ENCODE assay signal across 9 cellular contexts in the genomic region with DNA sequence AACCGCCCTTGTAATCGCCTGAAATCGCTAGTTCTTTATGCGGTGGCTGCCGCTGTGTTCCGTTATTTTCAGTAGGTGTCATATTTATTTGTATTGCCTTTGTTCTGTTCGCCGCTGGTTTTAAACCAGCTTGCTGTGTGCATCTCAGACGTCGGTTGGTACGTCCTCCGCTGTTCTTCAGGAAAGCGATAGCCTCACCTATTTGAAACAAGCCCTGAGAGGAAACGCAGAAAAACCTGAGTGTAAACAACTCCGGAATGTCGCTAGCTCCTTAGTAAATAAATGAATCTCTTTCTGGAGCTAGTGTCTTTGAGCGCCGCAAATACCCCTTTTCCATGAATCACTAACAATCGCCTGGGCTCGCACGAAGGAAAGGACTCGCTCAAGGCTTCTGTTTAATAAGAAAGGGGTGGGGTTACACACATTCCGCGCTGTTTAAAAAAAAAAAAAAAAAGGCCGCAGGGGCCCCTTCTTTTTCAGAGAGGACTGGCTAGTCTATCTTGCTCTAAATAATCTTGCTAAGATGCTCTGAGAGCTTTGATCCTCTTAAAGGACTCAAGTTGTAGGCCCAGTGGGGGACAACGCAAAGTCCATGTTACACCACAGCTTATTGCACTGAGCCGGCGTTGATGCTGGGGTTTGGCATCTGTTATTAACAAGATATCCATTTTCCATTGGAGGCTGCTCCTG. TPM values are rescaled to one million over a fixed set of nuclear protein-coding genes. Genes with fewer than 3 reads are reported as not detected.
A peak's percentile ranks its signal among the peaks of the same experiment; 100 is the strongest.
DNase-seq lines count a peak whose midpoint lies in the region; ATAC-seq and TF ChIP-seq lines count a peak whose summit lies in the region.
"Had no signal": no experiment of that assay in that cellular context is flagged by ENCODE, and none has a peak within 500 bp of the region (broad histone marks: within the 10 kb centered on the region; RNA-seq: fewer than 3 reads in every experiment).

No MANE protein-coding gene starts in this region.

- no peak overlapping the region for H3K27ac ChIP-seq in GM23338 (ENCODE audit: low read depth)

- CTCF ChIA-PET in Caco-2 (lab: Charles Lee) = interaction anchor here (0.7 to 1.3 kb wide), 2 partner anchors 252 to 322 kb away, joined by 3 read pairs; no protein-coding TSS in a partner anchor

- no peaks in the 10 kb centered on the region for H3K79me2 ChIP-seq in GM23338 (replicated peaks; ENCODE audit: insufficient read depth)

- no peak overlapping the region for H3K4me3 Mint-ChIP-seq in GM23338
- H3K4me3 Mint-ChIP-seq in T-helper 17 cell = peak overlapping the region; percentile 68
- no peak overlapping the region for H3K4me3 Mint-ChIP-seq in Caco-2 (ENCODE audit: unreplicated experiment)

- peaks cover 5% of the 10 kb centered on the region; the same call in 1 of the 3 replicates for H3K9me3 Mint-ChIP-seq in GM23338
- no peaks in the 10 kb centered on the region for H3K9me3 Mint-ChIP-seq in Caco-2 (ENCODE audit: unreplicated experiment)

- H4K20me1 ChIP-seq in GM23338 (replicated peaks; ENCODE audit: insufficient read depth) = peaks cover 55% of the 10 kb centered on the region

- no peaks in the 10 kb centered on the region; the same call in 2 of the 3 replicates for H3K36me3 Mint-ChIP-seq in GM23338 (ENCODE audit: low read depth)
- H3K36me3 Mint-ChIP-seq in T-helper 17 cell (ENCODE audit: low read depth) = peaks cover 7% of the 10 kb centered on the region
- no peaks in the 10 kb centered on the region for H3K36me3 Mint-ChIP-seq in Caco-2 (ENCODE audit: insufficient read depth, unreplicated experiment)

- no TSS peak for BruUV-seq in Caco-2 (replicated peaks; lab: Mats Ljungman, UMichigan)

- peaks cover 95% of the 10 kb centered on the region for H3K27me3 Mint-ChIP-seq in GM23338 (ENCODE audit: insufficient read depth, low read depth, poor library complexity)
- peaks cover 76% of the 10 kb centered on the region for H3K27me3 Mint-ChIP-seq in T-helper 17 cell
- peaks cover 60% of the 10 kb centered on the region for H3K27me3 Mint-ChIP-seq in Caco-2 (ENCODE audit: insufficient read depth, unreplicated experiment)

- H3K36me3 ChIP-seq in GM23338 (ENCODE audit: insufficient read depth) (no peaks in the 10 kb centered on the region), skeletal muscle satellite cell (ENCODE audit: insufficient read depth, low read length) (no peaks in the 10 kb centered on the region), Caco-2 (ENCODE audit: control insufficient read depth, insufficient read depth, low read length) (no peaks in the 10 kb centered on the region), BE2C (no peaks in the 10 kb centered on the region)

- H3F3A ChIP-seq in GM23338 (replicated peaks; ENCODE audit: low read depth) = peaks cover 61% of the 10 kb centered on the region

- no peak for DNase-seq in GM23338 (ENCODE audit: low spot score)
- no peak for DNase-seq in T-helper 17 cell
- DNase-seq in epithelial cell of proximal tubule (ENCODE audit: low read depth) = no peak
- DNase-seq in Caco-2 = no peak
- DNase-seq in BE2C = no peak
- DNase-seq: NCI-H510A treated with DMSO at 0.1 percent for 48 hours had no signal

- H3K4me3 ChIP-seq in GM23338 = no peak overlapping the region
- H3K4me3 ChIP-seq in epithelial cell of proximal tubule (ENCODE audit: low read depth, low read length) = peak overlapping the region; percentile 63
- H3K4me3 ChIP-seq in skeletal muscle satellite cell (ENCODE audit: low read length) = peak overlapping the region; percentile 64
- H3K4me3 ChIP-seq in Caco-2 (ENCODE audit: low read depth, low read length) = no peak overlapping the region
- no peak overlapping the region for H3K4me3 ChIP-seq in BE2C (ENCODE audit: low read depth, low read length)

- TF ChIP-seq CTCF in GM23338 (conservative IDR thresholded peaks at IDR 0.05; ENCODE audit: low read depth in 2 of 2) = no peak
- no peak for TF ChIP-seq CTCF in epithelial cell of proximal tubule (conservative IDR thresholded peaks at IDR 0.05; ENCODE audit: low read depth, low read length)
- no peak for TF ChIP-seq CTCF in Caco-2 (IDR thresholded peaks at IDR 0.05; ENCODE audit: insufficient read depth in 1 of 2, low read depth in 1 of 2, low read length in 1 of 2, severe bottlenecking in 1 of 2, unreplicated experiment in 1 of 2)
- TF ChIP-seq CTCF in BE2C (IDR thresholded peaks at IDR 0.05; ENCODE audit: low read depth, low read length) = no peak

- H2AFZ ChIP-seq in GM23338 = no peak overlapping the region

- intact Hi-C loops in Caco-2 (cut with micrococcal nuclease; ENCODE audit: unreplicated experiment) = no loop called here

- no peaks in the 10 kb centered on the region for H3K9me3 ChIP-seq in T-helper 17 cell (ENCODE audit: control insufficient read depth, low read length, poor library complexity, severe bottlenecking)
- H3K9me3 ChIP-seq in skeletal muscle satellite cell (replicated peaks; ENCODE audit: low read length) = no peaks in the 10 kb centered on the region
- H3K9me3 ChIP-seq in Caco-2 = no peaks in the 10 kb centered on the region
- H3K9me3 ChIP-seq in BE2C = no peaks in the 10 kb centered on the region

- peak overlapping the region; percentile 65 for H3K9ac ChIP-seq in skeletal muscle satellite cell (ENCODE audit: low read depth, low read length)

- no peak for ATAC-seq in GM23338
- no peak for ATAC-seq in T-helper 17 cell
- ATAC-seq in HG03108 (IDR thresholded peaks at IDR 0.05; ENCODE audit: unreplicated experiment) = no peak
- no peak for ATAC-seq in HG02970 (IDR thresholded peaks at IDR 0.05; ENCODE audit: low FRiP score, unreplicated experiment)

- H3K9me2 ChIP-seq in GM23338 (ENCODE audit: insufficient read depth) = no peaks in the 10 kb centered on the region

- H3K27me3 ChIP-seq in GM23338 (ENCODE audit: insufficient read depth) (peaks cover 100% of the 10 kb centered on the region), skeletal muscle satellite cell (ENCODE audit: control insufficient read depth, insufficient read depth, low read length) (peaks cover 13% of the 10 kb centered on the region), Caco-2 (replicated peaks; ENCODE audit: control insufficient read depth, insufficient read depth, low read length) (peaks cover 17% of the 10 kb centered on the region), BE2C (no peaks in the 10 kb centered on the region)

- H3K27ac Mint-ChIP-seq in GM23338 = no peak overlapping the region
- H3K27ac Mint-ChIP-seq in T-helper 17 cell = peak overlapping the region; percentile 89
- no peak overlapping the region for H3K27ac Mint-ChIP-seq in Caco-2 (ENCODE audit: unreplicated experiment)

- POLR2A ChIA-PET in Caco-2 (lab: Charles Lee) = no interaction called here

- 0 out of 2 replicates have a peak overlapping the region, but pooled peaks have one; percentile 3 for H3K4me2 ChIP-seq in GM23338
- peak overlapping the region; percentile 78 for H3K4me2 ChIP-seq in skeletal muscle satellite cell (ENCODE audit: low read length)

- peaks cover 44% of the 10 kb centered on the region for H3K4me1 ChIP-seq in GM23338 (ENCODE audit: insufficient read depth)
- peaks cover 3% of the 10 kb centered on the region for H3K4me1 ChIP-seq in skeletal muscle satellite cell (ENCODE audit: control insufficient read depth, insufficient read depth, low read length)
- peaks cover 30% of the 10 kb centered on the region for H3K4me1 ChIP-seq in Caco-2
- peaks cover 7% of the 10 kb centered on the region; the same call in 1 of the 2 replicates for H3K4me1 ChIP-seq in BE2C

- H3K4me1 Mint-ChIP-seq in GM23338 (peaks cover 34% of the 10 kb centered on the region), T-helper 17 cell (peaks cover 13% of the 10 kb centered on the region), Caco-2 (ENCODE audit: low read depth, unreplicated experiment) (peaks cover 36% of the 10 kb centered on the region)

TF ChIP-seq in GM23338, 12 proteins besides CTCF, POLR2A, EP300 and RAD21 (continues in another document):
- no peak for TF ChIP-seq NANOG (IDR thresholded peaks at IDR 0.05; ENCODE audit: borderline replicate concordance)
- no peak for TF ChIP-seq JUNB (IDR thresholded peaks at IDR 0.05; ENCODE audit: unreplicated experiment)
- TF ChIP-seq ZNF114 (CRISPR knock-in tag; IDR thresholded peaks at IDR 0.05) = no peak
- no peak for TF ChIP-seq ZNF331 (CRISPR knock-in tag; IDR thresholded peaks at IDR 0.05; ENCODE audit: low read depth)

RNA-seq across cellular contexts. Expression of a gene that starts 3.0 kb away (rescaled TPM):
- not detected in 2 replicates for total RNA-seq in GM23338 (2014; rRNA removed; shearing (Covaris generic))
- not detected in 2 replicates for polyA plus RNA-seq in GM23338 (2016; fragmentation: Nextera tagmentation; extraction: Ambion mirVana)
- total RNA-seq in T-helper 17 cell (not detected), epithelial cell of proximal tubule (18.0 and 26.5 TPM in 2 replicates), Caco-2 (2022) (not detected in 2 replicates)
- 6.6 and 9.0 TPM in 2 replicates for total RNA-seq in skeletal muscle satellite cell (2012; rRNA removed)
- polyA plus RNA-seq in BE2C (2012; ENCODE audit: insufficient read depth, insufficient read length, low read depth) = 14.6 TPM

RNA-seq across cellular contexts. Expression of a gene that starts 10.0 kb away (rescaled TPM):
- not detected in 2 replicates for total RNA-seq in GM23338 (2014; rRNA removed; shearing (Covaris generic))
- not detected in 2 replicates for polyA plus RNA-seq in GM23338 (2016; fragmentation: Nextera tagmentation; extraction: Ambion mirVana)
- total RNA-seq in T-helper 17 cell (not detected), epithelial cell of proximal tubule (9.8 and 11.5 TPM in 2 replicates), Caco-2 (2022) (not detected in 2 replicates)
- 1.1 and 1.3 TPM in 2 replicates for total RNA-seq in skeletal muscle satellite cell (2012; rRNA removed)
- polyA plus RNA-seq in BE2C (2012; ENCODE audit: insufficient read depth, insufficient read length, low read depth) = 22.9 TPM

RNA-seq across cellular contexts. Expression of a gene that starts 16.0 kb away (rescaled TPM):
- not detected in 2 replicates for total RNA-seq in GM23338 (2014; rRNA removed; shearing (Covaris generic))
- not detected in 2 replicates for polyA plus RNA-seq in GM23338 (2016; fragmentation: Nextera tagmentation; extraction: Ambion mirVana)
- total RNA-seq in T-helper 17 cell = not detected
- 14.3 and 18.8 TPM in 2 replicates for total RNA-seq in epithelial cell of proximal tubule
- 0.22 and 0.25 TPM in 2 replicates for total RNA-seq in skeletal muscle satellite cell (2012; rRNA removed)
- not detected in 2 replicates for total RNA-seq in Caco-2 (2022)
- 0.94 TPM for polyA plus RNA-seq in BE2C (2012; ENCODE audit: insufficient read depth, insufficient read length, low read depth)

RNA-seq across cellular contexts. Expression of a gene that starts 18.8 kb away (rescaled TPM):
- not detected in 2 replicates for total RNA-seq in GM23338 (2014; rRNA removed; shearing (Covaris generic))
- polyA plus RNA-seq in GM23338 (2016; fragmentation: Nextera tagmentation; extraction: Ambion mirVana) = not detected in 2 replicates
- total RNA-seq in T-helper 17 cell (not detected), epithelial cell of proximal tubule (26.0 and 28.0 TPM in 2 replicates), Caco-2 (2022) (1.00 and 1.2 TPM in 2 replicates)
- total RNA-seq in skeletal muscle satellite cell (2012; rRNA removed) = 1.1 and 2.5 TPM in 2 replicates
- polyA plus RNA-seq in BE2C (2012; ENCODE audit: insufficient read depth, insufficient read length, low read depth) = 3.7 TPM

RNA-seq across cellular contexts. Expression of a gene that starts 24.6 kb away (rescaled TPM):
- not detected in 2 replicates for total RNA-seq in GM23338 (2014; rRNA removed; shearing (Covaris generic))
- not detected in 2 replicates for polyA plus RNA-seq in GM23338 (2016; fragmentation: Nextera tagmentation; extraction: Ambion mirVana)
- total RNA-seq in T-helper 17 cell = not detected
- 8.2 and 9.4 TPM in 2 replicates for total RNA-seq in epithelial cell of proximal tubule
- total RNA-seq in skeletal muscle satellite cell (2012; rRNA removed) = 1.1 and 2.8 TPM in 2 replicates
- 1.2 and 1.5 TPM in 2 replicates for total RNA-seq in Caco-2 (2022)
- polyA plus RNA-seq in BE2C (2012; ENCODE audit: insufficient read depth, insufficient read length, low read depth) = 4.3 TPM

Comparison
In these comparisons a context has a peak if more than half of its experiments do, and no peak if none do; other contexts are left out.
1. H3K4me3 ChIP-seq: peak in epithelial cell of proximal tubule (single experiment) and skeletal muscle satellite cell (single experiment); none in GM23338 (single experiment), Caco-2 (single experiment) and BE2C (single experiment).
2. RNA of a gene that starts 3.0 kb away (total RNA-seq): 18.0 to 26.5 TPM in epithelial cell of proximal tubule; not detected in Caco-2, not detected in GM23338 and not detected in T-helper 17 cell; every median in the first group is over 10 times any median in the second.
3. RNA of a gene that starts 10.0 kb away (total RNA-seq): 9.8 to 11.5 TPM in epithelial cell of proximal tubule; not detected in Caco-2, not detected in GM23338 and not detected in T-helper 17 cell; every median in the first group is over 10 times any median in the second.
4. RNA of a gene that starts 16.0 kb away (total RNA-seq): 14.3 to 18.8 TPM in epithelial cell of proximal tubule; not detected in GM23338, not detected in T-helper 17 cell and not detected in Caco-2; every median in the first group is over 10 times any median in the second.